In genomic region chr15:39472661-39473657, GRCh38 we compare ENCODE assay signal across 9 cellular contexts.
DNase-seq lines count a peak whose midpoint lies in the region; ATAC-seq and TF ChIP-seq lines count a peak whose summit lies in the region.
"Had no signal": no experiment of that assay in that cellular context is flagged by ENCODE, and none has a peak within 500 bp of the region (broad histone marks: within the 10 kb centered on the region; RNA-seq: fewer than 3 reads in every experiment).

No MANE protein-coding gene starts in this region.

- H3K9me3 ChIP-seq in BLaER1 treated with 17β-estradiol and CSF1 and Interleukin-3, amounts not matched to agents 10 nM and 100 nM (replicated peaks in 1 of 11): peaks cover 0 to 6% (median 0%) of the 10 kb centered on the region in 11 experiments; a peak in 1 of 22 replicates
- H3K9me3 ChIP-seq in right cardiac atrium (ENCODE audit: control insufficient read depth, low read length): no peaks in the 10 kb centered on the region

- H3K27me3 ChIP-seq in BLaER1 treated with 17β-estradiol and CSF1 and Interleukin-3, amounts not matched to agents 10 nM and 100 nM: no peaks in the 10 kb centered on the region
- H3K27me3 ChIP-seq in right cardiac atrium (ENCODE audit: control insufficient read depth, insufficient read depth): no peaks in the 10 kb centered on the region

- H3K4me3 ChIP-seq in BLaER1 treated with 17β-estradiol and CSF1 and Interleukin-3, amounts not matched to agents 10 nM and 100 nM: peak overlapping the region in 2 of 10 experiments; percentile 0 to 11; a peak in 1 of 20 replicates
- H3K4me3 ChIP-seq in astrocyte of the spinal cord (ENCODE audit: low read depth, low read length): no peak overlapping the region
- H3K4me3 ChIP-seq in right cardiac atrium (ENCODE audit: low read length): no peak overlapping the region

- no peaks in the 10 kb centered on the region for H3K36me3 ChIP-seq in BLaER1 treated with 17β-estradiol and CSF1 and Interleukin-3, amounts not matched to agents 10 nM and 100 nM

- in situ Hi-C loops in astrocyte of the spinal cord (cut with HindIII; ENCODE audit: low sequenced_read_pairs): no loop called here

- DNase-seq in astrocyte of the spinal cord (ENCODE audit: low read depth, low spot score) (peak; percentile 73), right cardiac atrium (peak; percentile 89 to 90 (median 90)), sciatic nerve (ENCODE audit: low spot score) (peak; percentile 89), OCI-M2 (lab: John Stamatoyannopoulos, UW; ENCODE audit: unreplicated experiment) (no peak), DMS153 (lab: John Stamatoyannopoulos, UW) (no peak), DMS114 treated with DMSO at 0.1 percent for 48 hours (lab: John Stamatoyannopoulos, UW; ENCODE audit: unreplicated experiment) (no peak)
- DNase-seq: NCI-H774 had no signal

- H3K4me2 ChIP-seq in BLaER1 treated with 17β-estradiol and CSF1 and Interleukin-3, amounts not matched to agents 10 nM and 100 nM: peak overlapping the region; percentile 53 to 82 (median 76)

- 50% methylated on average over 15 of the region's 15 CpGs for WGBS in right cardiac atrium

- H3K4me1 ChIP-seq in BLaER1 treated with 17β-estradiol and CSF1 and Interleukin-3, amounts not matched to agents 10 nM and 100 nM: peaks cover 30 to 61% (median 41%) of the 10 kb centered on the region in 10 experiments
- no peaks in the 10 kb centered on the region for H3K4me1 ChIP-seq in right cardiac atrium (ENCODE audit: control insufficient read depth, insufficient read depth, low read length)

- peak; percentile 96 for ATAC-seq in right cardiac atrium
- ATAC-seq in sciatic nerve: peak; percentile 97
- ATAC-seq in GM18858 (IDR thresholded peaks at IDR 0.05; ENCODE audit: unreplicated experiment): no peak

- peak overlapping the region in 3 of 11 experiments; percentile 0 to 36 (median 22); a peak in 4 of 22 replicates for H3K9ac ChIP-seq in BLaER1 treated with 17β-estradiol and CSF1 and Interleukin-3, amounts not matched to agents 10 nM and 100 nM

- no peaks in the 10 kb centered on the region for H4K20me1 ChIP-seq in BLaER1 treated with 17β-estradiol and CSF1 and Interleukin-3, amounts not matched to agents 10 nM and 100 nM

- TF ChIP-seq CTCF in astrocyte of the spinal cord (IDR thresholded peaks at IDR 0.05; ENCODE audit: low read depth, low read length): no peak

- intact Hi-C loops in right cardiac atrium (cut with DNase I): loop anchor here in 1 of 4 donors (10.0 kb wide), 1 partner anchor 102 kb away; no protein-coding TSS in a partner anchor
- intact Hi-C loops in sciatic nerve (cut with DNase I): no loop called here

- peak overlapping the region; percentile 9 to 63 (median 33); a peak in 14 of 22 replicates for H3K27ac ChIP-seq in BLaER1 treated with 17β-estradiol and CSF1 and Interleukin-3, amounts not matched to agents 10 nM and 100 nM
- peak overlapping the region; percentile 84 for H3K27ac ChIP-seq in right cardiac atrium (ENCODE audit: low read length)

Comparison
In these comparisons a context has a peak if more than half of its experiments do, and no peak if none do; other contexts are left out.
1. DNase-seq: peak in astrocyte of the spinal cord (single experiment), right cardiac atrium (3 of 3) and sciatic nerve (single experiment); none in OCI-M2 (single experiment), DMS153 (single experiment) and DMS114 treated with DMSO at 0.1 percent for 48 hours (single experiment).